12 cellular contexts compared by ENCODE assay signal in genomic region chr10:75469018-75469616, GRCh38. TPM values are rescaled to one million over a fixed set of nuclear protein-coding genes. Genes with fewer than 3 reads are reported as not detected.
DNase-seq lines count a peak whose midpoint lies in the region; ATAC-seq and TF ChIP-seq lines count a peak whose summit lies in the region.
"Had no signal": no experiment of that assay in that cellular context is flagged by ENCODE, and none has a peak within 500 bp of the region (broad histone marks: within the 10 kb centered on the region; RNA-seq: fewer than 3 reads in every experiment).

No MANE protein-coding gene starts in this region.

- no peaks in the 10 kb centered on the region for H3K9me3 ChIP-seq in A673 (ENCODE audit: low read depth, low read length, poor library complexity, severe bottlenecking)
- no peaks in the 10 kb centered on the region for H3K9me3 ChIP-seq in liver (ENCODE audit: control insufficient read depth in 4 of 4, low read length in 3 of 4)
- H3K9me3 ChIP-seq: HAP-1 had no signal

- BruUV-seq in A673 (replicated peaks; lab: Mats Ljungman, UMichigan): no TSS peak

- H3K4me1 ChIP-seq in A673 (ENCODE audit: insufficient read depth, low read length, poor library complexity, severe bottlenecking) (no peaks in the 10 kb centered on the region), liver (ENCODE audit: control insufficient read depth in 4 of 4, insufficient read depth in 4 of 4, low read length in 3 of 4) (peaks cover 0 to 2% (median 0%) of the 10 kb centered on the region in 4 donors)
- H3K4me1 ChIP-seq: HAP-1 had no signal

- H3K4me3 ChIP-seq in A673 (ENCODE audit: low read depth, low read length, poor library complexity, severe bottlenecking) (no peak overlapping the region), cardiac fibroblast (replicated peaks in 1 of 2; ENCODE audit: low read depth in 2 of 2, low read length in 2 of 2) (no peak overlapping the region), liver (ENCODE audit: low read depth in 1 of 3, low read length in 3 of 3) (no peak overlapping the region)
- H3K4me3 ChIP-seq: HAP-1 had no signal

- TF ChIP-seq RAD21 in liver (IDR thresholded peaks at IDR 0.05): peak; percentile 3 to 4

- H3K36me3 ChIP-seq in A673 (ENCODE audit: insufficient read depth, low read length, poor library complexity, severe bottlenecking) (no peaks in the 10 kb centered on the region), liver (ENCODE audit: control insufficient read depth in 4 of 4, insufficient read depth in 3 of 4, low read depth in 1 of 4, low read length in 3 of 4) (no peaks in the 10 kb centered on the region)
- H3K36me3 ChIP-seq: HAP-1 had no signal

- ATAC-seq in HG02885 (IDR thresholded peaks at IDR 0.05; ENCODE audit: poor library complexity, unreplicated experiment): no peak

- DNase-seq in A673 (ENCODE audit: low spot score) (peak; percentile 5), LHCN-M2 (ENCODE audit: low read depth) (peak; percentile 82), cardiac fibroblast (ENCODE audit: low read depth in 2 of 2) (peak; percentile 95 to 96)
- no peak for DNase-seq in activated effector memory CD4-positive, alpha-beta T cell treated with anti-CD3 and anti-CD28 coated beads, Interleukin-2, amount 50 U/mL, for 16 hours
- no peak for DNase-seq in stimulated activated CD4-positive, alpha-beta T cell treated with anti-CD3 and anti-CD28 coated beads, Interleukin-12 subunit alpha, Interleukin-12 subunit beta, amount 100 ng/mL, for 4 hours
- no peak for DNase-seq in activated CD4-positive, alpha-beta T cell treated with anti-CD3 and anti-CD28 coated beads, Interleukin-2, amount 50 U/mL, for 4 hours
- DNase-seq: activated T-cell treated with anti-CD3 and anti-CD28 coated beads, Interleukin-2, amount 50 U/mL, for 24 hours; CD4-positive, alpha-beta T cell; NCI-H2227 treated with DMSO at 0.1 percent for 48 hours had no signal

- CTCF ChIA-PET in A673 (lab: Charles Lee): no interaction called here

- TF ChIP-seq CTCF in A673 (conservative IDR thresholded peaks at IDR 0.05; ENCODE audit: low read depth, low read length): no peak
- TF ChIP-seq CTCF in cardiac fibroblast (IDR thresholded peaks at IDR 0.05; ENCODE audit: low read depth, low read length): no peak
- no peak for TF ChIP-seq CTCF in liver (IDR thresholded peaks at IDR 0.05; ENCODE audit: low read depth, low read length, missing input control)

- no peak overlapping the region for H3K9ac ChIP-seq in liver (ENCODE audit: low read depth in 1 of 2, low read length in 2 of 2)

- H3K27me3 ChIP-seq in A673 (replicated peaks; ENCODE audit: insufficient read depth, low read depth, low read length, poor library complexity) (peaks cover 9% of the 10 kb centered on the region), liver (ENCODE audit: control insufficient read depth in 4 of 4, insufficient read depth in 4 of 4, low read length in 3 of 4) (no peaks in the 10 kb centered on the region)

- intact Hi-C loops in A673 (cut with micrococcal nuclease; ENCODE audit: unreplicated experiment): no loop called here

- POLR2A ChIA-PET in A673 (lab: Charles Lee; ENCODE audit: low non-redundant PET): no interaction called here

- WGBS in liver: 72% methylated on average over 3 of the region's 3 CpGs

- no peak overlapping the region for H3K27ac ChIP-seq in A673 (ENCODE audit: low read depth, low read length, poor library complexity, severe bottlenecking)
- H3K27ac ChIP-seq in liver (ENCODE audit: low read depth in 1 of 2, low read length in 2 of 2): no peak overlapping the region

TF ChIP-seq in liver, 16 proteins besides CTCF, POLR2A, EP300 and RAD21:
- TF ChIP-seq JUND (IDR thresholded peaks at IDR 0.05) (peak; percentile 65 to 82), SP1 (IDR thresholded peaks at IDR 0.05) (no peak)

RNA-seq across cellular contexts. Expression of gene LRMDA, which starts 37.7 kb away (rescaled TPM):
- total RNA-seq in A673 (2021): not detected in 2 replicates
- total RNA-seq in LHCN-M2 (2014; rRNA removed): not detected in 2 replicates
- 0.22 TPM for polyA plus RNA-seq in LHCN-M2 (2012)
- 10 to 100 TPM in 1 of 2 donors, 1 to 10 TPM in 1; 7.9 to 12.2 TPM for total RNA-seq in liver
- polyA plus RNA-seq in liver: 10 to 100 TPM; 10.4 to 15.8 TPM
- total RNA-seq: CD4-positive, alpha-beta T cell had no signal

Comparison
In these comparisons a context has a peak if more than half of its experiments do, and no peak if none do; other contexts are left out.
1. DNase-seq: peak in A673 (single experiment), LHCN-M2 (single experiment) and cardiac fibroblast (2 of 2); none in activated effector memory CD4-positive, alpha-beta T cell treated with anti-CD3 and anti-CD28 coated beads, Interleukin-2, amount 50 U/mL, for 16 hours (single experiment), stimulated activated CD4-positive, alpha-beta T cell treated with anti-CD3 and anti-CD28 coated beads, Interleukin-12 subunit alpha, Interleukin-12 subunit beta, amount 100 ng/mL, for 4 hours (single experiment) and activated CD4-positive, alpha-beta T cell treated with anti-CD3 and anti-CD28 coated beads, Interleukin-2, amount 50 U/mL, for 4 hours (0 of 2).